21 cellular contexts compared by ENCODE assay signal in the genomic region with DNA sequence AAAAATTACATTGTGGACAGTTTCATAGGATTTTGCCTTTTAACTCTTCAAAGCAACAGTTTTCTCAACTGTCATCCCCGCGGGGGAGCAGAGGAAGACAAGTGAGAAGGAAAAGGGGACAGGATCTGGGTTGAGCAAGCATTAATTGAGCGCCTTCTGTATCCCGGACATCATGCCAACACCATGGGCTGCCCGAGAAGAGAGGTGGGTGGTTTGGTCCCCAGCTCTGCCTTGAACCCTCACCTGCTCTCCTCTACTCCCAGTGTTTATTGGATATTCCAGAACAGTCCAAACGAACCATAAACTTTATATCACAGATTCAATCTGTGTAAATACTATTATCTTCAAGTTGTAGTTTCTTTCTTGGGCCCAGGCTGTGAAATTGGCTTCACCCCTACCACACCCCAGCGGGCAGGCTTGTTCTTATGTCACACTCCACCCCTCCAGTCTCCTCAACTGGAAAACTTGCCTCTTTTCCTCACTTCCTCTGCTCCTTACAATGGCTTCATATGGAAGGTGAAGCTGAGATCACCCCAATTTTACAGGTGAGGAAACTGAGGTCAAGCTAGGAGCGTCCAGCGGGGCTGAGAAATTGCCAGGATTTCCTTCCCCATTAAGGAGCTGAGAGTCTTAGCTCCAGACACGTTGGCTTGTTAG. TPM values are rescaled to one million over a fixed set of nuclear protein-coding genes. Genes with fewer than 3 reads are reported as not detected.
DNase-seq lines count a peak whose midpoint lies in the region; ATAC-seq, FAIRE-seq and TF ChIP-seq lines count a peak whose summit lies in the region.
"Had no signal": no experiment of that assay in that cellular context is flagged by ENCODE, and none has a peak within 500 bp of the region (broad histone marks: within the 10 kb centered on the region; RNA-seq: fewer than 3 reads in every experiment).

No MANE protein-coding gene starts in this region.

- H3K4me1 ChIP-seq in kidney (ENCODE audit: control insufficient read depth in 1 of 2, insufficient read depth in 1 of 2, low read depth in 1 of 2, low read length in 2 of 2) (peaks cover 3 to 8% of the 10 kb centered on the region in 2 donors), right lobe of liver (peaks cover 0 to 40% (median 9%) of the 10 kb centered on the region in 4 donors), spleen (peaks cover 0 to 6% (median 0%) of the 10 kb centered on the region in 6 donors)
- H3K4me1 ChIP-seq: Caco-2, HAP-1 had no signal

- H3K9me3 ChIP-seq in kidney (ENCODE audit: control insufficient read depth in 1 of 2, low read length in 2 of 2) (no peaks in the 10 kb centered on the region), right lobe of liver (no peaks in the 10 kb centered on the region), spleen (no peaks in the 10 kb centered on the region)
- H3K9me3 ChIP-seq: BLaER1, Caco-2, HAP-1 had no signal

- TF ChIP-seq CTCF in kidney (IDR thresholded peaks at IDR 0.05; ENCODE audit: borderline replicate concordance, extremely low read depth, insufficient read depth): no peak
- no peak for TF ChIP-seq CTCF in right lobe of liver (IDR thresholded peaks at IDR 0.05)
- no peak for TF ChIP-seq CTCF in spleen (IDR thresholded peaks at IDR 0.05 in 8 of 11, conservative IDR thresholded peaks at IDR 0.05 in 3 of 11)

- H3K9ac ChIP-seq in kidney (ENCODE audit: low read length in 2 of 2): peak overlapping the region in 1 of 2 donors; percentile 44
- H3K9ac ChIP-seq: BLaER1 had no signal

- H3K27me3 ChIP-seq in right lobe of liver: no peaks in the 10 kb centered on the region
- peaks cover 0 to 30% (median 0%) of the 10 kb centered on the region in 7 donors for H3K27me3 ChIP-seq in spleen (replicated peaks in 1 of 7)
- H3K27me3 ChIP-seq: BLaER1 had no signal

- TF ChIP-seq POLR2A in right lobe of liver (IDR thresholded peaks at IDR 0.05): peak; percentile 29
- TF ChIP-seq POLR2A in spleen (IDR thresholded peaks at IDR 0.05): no peak

- H3K27ac ChIP-seq in kidney (ENCODE audit: low read depth in 2 of 2, low read length in 2 of 2) (peak overlapping the region; percentile 65 to 71), right lobe of liver (peak overlapping the region; percentile 69 to 96 (median 80)), spleen (no peak overlapping the region)
- H3K27ac ChIP-seq: BLaER1, HL-60 had no signal

- no peak for DNase-seq in HTR-8/SVneo (ENCODE audit: insufficient read length, low spot score)
- no peak for DNase-seq in kidney
- peak in 2 of 3 donors; percentile 70 to 76 for DNase-seq in right lobe of liver
- DNase-seq in spleen: peak; percentile 28
- DNase-seq in kidney tubule cell (ENCODE audit: low spot score): no peak
- DNase-seq in T1000 (lab: John Stamatoyannopoulos, UW): no peak
- no peak for DNase-seq in head of caudate nucleus
- DNase-seq in NOMO-1 treated with DMSO at 0.1 percent for 48 hours (lab: John Stamatoyannopoulos, UW; ENCODE audit: unreplicated experiment): no peak
- DNase-seq: 8988T; AML-193; Caco-2; CD8-positive, alpha-beta memory T cell; DND-41; GDM1; HFFc6 had no signal

- H3K4me3 ChIP-seq in kidney (ENCODE audit: low read length in 2 of 2) (peak overlapping the region; percentile 76 to 78), right lobe of liver (no peak overlapping the region), spleen (no peak overlapping the region)
- H3K4me3 ChIP-seq: BLaER1, HAP-1 had no signal

- peak; percentile 23 for FAIRE-seq in HTR-8/SVneo (lab: Jason Lieb, UNC)
- no peak for FAIRE-seq in kidney (lab: Jason Lieb, UNC)
- FAIRE-seq: GM12892, GM19239, H1 had no signal

- intact Hi-C loops in kidney (cut with DNase I) (no loop called here), right lobe of liver (cut with DNase I) (no loop called here), spleen (cut with DNase I; ENCODE audit: low total_unique reads) (no loop called here), head of caudate nucleus (cut with DNase I) (no loop called here)

- ATAC-seq in right lobe of liver: peak; percentile 1 to 20 (median 2)

- WGBS in right lobe of liver (ENCODE audit: insufficient coverage, low coverage, low lambda C conversion rate, missing lambda C conversion rate): 25% methylated on average over 10 of the region's 10 CpGs
- 67 to 75% (median 69%) methylated on average over 10 of the region's 10 CpGs for WGBS in spleen, 5 donors

- H3K36me3 ChIP-seq in kidney (ENCODE audit: control insufficient read depth in 1 of 2, insufficient read depth in 2 of 2, low read length in 2 of 2): peaks cover 28 to 42% of the 10 kb centered on the region in 2 donors
- peaks cover 0 to 39% (median 20%) of the 10 kb centered on the region in 4 donors for H3K36me3 ChIP-seq in right lobe of liver
- H3K36me3 ChIP-seq in spleen: no peaks in the 10 kb centered on the region
- H3K36me3 ChIP-seq: BLaER1, HAP-1 had no signal

RNA-seq across cellular contexts. Expression of gene PCK1, which starts 6.0 kb away (rescaled TPM):
- total RNA-seq in kidney (29.7 TPM), right lobe of liver (1,000 to 10,000 TPM in 2 of 6 experiments, 100 to 1,000 TPM in 4; 187 to 1,757 (median 778) TPM), spleen (under 1 TPM in 4 of 7 donors, not detected in 3; 0.17 to 0.67 (median 0.41) TPM)
- polyA plus RNA-seq in kidney (ENCODE audit: insufficient read depth, low read depth, low replicate concordance) (551 TPM), spleen (under 1 TPM; 0.04 to 0.13 (median 0.05) TPM)
- total RNA-seq: Caco-2; CD8-positive, alpha-beta memory T cell; H1; HFFc6 had no signal
- polyA plus RNA-seq: CD8-positive, alpha-beta memory T cell; H1 had no signal

RNA-seq across cellular contexts. Expression of gene CTCFL, which starts 42.0 kb away (rescaled TPM):
- total RNA-seq in kidney: not detected
- polyA plus RNA-seq in kidney (ENCODE audit: insufficient read depth, low read depth, low replicate concordance): not detected
- under 1 TPM in 4 of 6 experiments, not detected in 2; 0.09 to 0.50 (median 0.33) TPM for total RNA-seq in right lobe of liver
- under 1 TPM in 1 of 7 donors, not detected in 6; 0.26 TPM for total RNA-seq in spleen
- polyA plus RNA-seq in spleen: under 1 TPM in 2 of 3 donors, not detected in 1; 0.23 to 0.45 TPM
- total RNA-seq: Caco-2; CD8-positive, alpha-beta memory T cell; HFFc6 had no signal
- polyA plus RNA-seq: CD8-positive, alpha-beta memory T cell had no signal

RNA-seq across cellular contexts. Expression of gene ZBP1, which starts 53.3 kb away (rescaled TPM):
- total RNA-seq in kidney (3.7 TPM), right lobe of liver (under 1 TPM in 4 of 6 experiments, not detected in 2; 0.14 to 0.75 (median 0.36) TPM), spleen (10 to 100 TPM; 11.7 to 28.4 (median 20.9) TPM)
- polyA plus RNA-seq in kidney (ENCODE audit: insufficient read depth, low read depth, low replicate concordance) (not detected), spleen (10 to 100 TPM in 1 of 3 donors, 1 to 10 TPM in 2; 8.6 to 11.2 (median 9.8) TPM)
- total RNA-seq: Caco-2, H1, HFFc6 had no signal
- polyA plus RNA-seq: H1 had no signal

Comparison
In these comparisons a context has a peak if more than half of its experiments do, and no peak if none do; other contexts are left out.
1. DNase-seq: peak in right lobe of liver (2 of 3) and spleen (single experiment); none in HTR-8/SVneo (single experiment), kidney (single experiment), kidney tubule cell (single experiment), T1000 (single experiment), head of caudate nucleus (0 of 42) and NOMO-1 treated with DMSO at 0.1 percent for 48 hours (single experiment).
2. H3K27ac ChIP-seq: peak in kidney (2 of 2) and right lobe of liver (3 of 3); none in spleen (0 of 8).
3. H3K4me3 ChIP-seq: peak in kidney (2 of 2); none in right lobe of liver (0 of 3) and spleen (0 of 8).
4. RNA of gene PCK1, which starts 6.0 kb away (total RNA-seq): 187 to 1,757 TPM in right lobe of liver and 29.7 TPM in kidney (single experiment); 0.17 to 0.67 TPM in spleen; every median in the first group is over 10 times any median in the second.